Comparison of ENCODE assay signal across 9 cellular contexts in the genomic region with DNA sequence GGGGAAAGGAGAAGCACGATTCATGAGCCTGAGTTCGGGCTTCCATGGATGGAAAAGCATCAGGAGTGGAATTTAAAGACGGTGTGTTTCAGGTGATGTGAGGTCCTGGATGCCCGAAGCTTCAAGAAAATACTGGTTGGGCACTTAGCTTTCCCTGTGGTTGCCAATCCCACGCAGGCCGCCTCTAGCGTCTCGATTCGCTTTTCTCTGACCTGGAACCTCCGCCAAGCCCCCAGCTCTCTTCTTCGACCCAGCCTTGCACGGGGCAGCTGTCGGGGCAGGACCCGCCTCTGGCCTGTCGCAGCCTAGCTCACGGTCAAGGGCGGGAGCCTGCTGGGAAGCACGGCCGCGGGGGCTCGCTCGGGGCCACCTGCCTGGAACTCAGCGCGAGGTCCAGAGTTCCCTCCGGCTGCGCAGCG. TPM values are rescaled to one million over a fixed set of nuclear protein-coding genes. Genes with fewer than 3 reads are reported as not detected.
DNase-seq lines count a peak whose midpoint lies in the region; ATAC-seq and TF ChIP-seq lines count a peak whose summit lies in the region.
"Had no signal": no experiment of that assay in that cellular context is flagged by ENCODE, and none has a peak within 500 bp of the region (broad histone marks: within the 10 kb centered on the region; RNA-seq: fewer than 3 reads in every experiment).

No MANE protein-coding gene starts in this region.

- H3K4me3 ChIP-seq in DOHH2 (ENCODE audit: low read length), result no peak overlapping the region
- peak overlapping the region; percentile 40 to 58 for H3K4me3 ChIP-seq in foreskin fibroblast (ENCODE audit: low read depth in 1 of 2, low read length in 2 of 2)
- H3K4me3 ChIP-seq in prostate gland, result peak overlapping the region; percentile 42 to 44

- H3K4me1 ChIP-seq in DOHH2 (ENCODE audit: control insufficient read depth, low read length) (no peaks in the 10 kb centered on the region), prostate gland (replicated peaks) (no peaks in the 10 kb centered on the region)

- H3K27ac ChIP-seq in DOHH2 (ENCODE audit: low read depth, low read length) (no peak overlapping the region), prostate gland (peak overlapping the region in 1 of 2 donors; percentile 24)

- peak overlapping the region; percentile 94 for H3K4me3 Mint-ChIP-seq in T-helper 17 cell

- peaks cover 3% of the 10 kb centered on the region for H3K36me3 Mint-ChIP-seq in T-helper 17 cell (ENCODE audit: low read depth)

- intact Hi-C loops in prostate gland (cut with DNase I), result no loop called here

- no peaks in the 10 kb centered on the region for H3K36me3 ChIP-seq in DOHH2 (ENCODE audit: control insufficient read depth, low read length)
- H3K36me3 ChIP-seq in prostate gland, result no peaks in the 10 kb centered on the region

- H3K27me3 ChIP-seq in DOHH2 (ENCODE audit: control insufficient read depth, low read length), result peaks cover 37% of the 10 kb centered on the region
- no peaks in the 10 kb centered on the region for H3K27me3 ChIP-seq in prostate gland (replicated peaks; ENCODE audit: insufficient read depth)

- no peak for TF ChIP-seq POLR2A in prostate gland (IDR thresholded peaks at IDR 0.05)

- H3K4me1 Mint-ChIP-seq in T-helper 17 cell, result peaks cover 13% of the 10 kb centered on the region

- no peak overlapping the region for H3K27ac Mint-ChIP-seq in T-helper 17 cell

- no peak for TF ChIP-seq CTCF in DOHH2 (IDR thresholded peaks at IDR 0.05; ENCODE audit: low read depth, low read length, poor library complexity, severe bottlenecking)
- no peak for TF ChIP-seq CTCF in foreskin fibroblast (IDR thresholded peaks at IDR 0.05; ENCODE audit: low read depth, low read length)
- TF ChIP-seq CTCF in prostate gland (IDR thresholded peaks at IDR 0.05), result no peak

- peaks cover 25% of the 10 kb centered on the region for H3K27me3 Mint-ChIP-seq in T-helper 17 cell

- H3K9me3 ChIP-seq in DOHH2 (ENCODE audit: control insufficient read depth, insufficient read depth, low read length), result peaks cover 29% of the 10 kb centered on the region
- H3K9me3 ChIP-seq in T-helper 17 cell (ENCODE audit: control insufficient read depth, low read length, poor library complexity, severe bottlenecking), result no peaks in the 10 kb centered on the region
- H3K9me3 ChIP-seq in prostate gland, result no peaks in the 10 kb centered on the region

- DNase-seq in T-helper 17 cell, result no peak
- no peak for DNase-seq in foreskin fibroblast
- no peak for DNase-seq in prostate gland (ENCODE audit: low spot score)
- no peak for DNase-seq in dedifferentiated amniotic fluid mesenchymal stem cell (ENCODE audit: extremely low spot score)
- DNase-seq: NCI-H1436 had no signal

- H3F3A ChIP-seq in DOHH2 (ENCODE audit: control insufficient read depth, insufficient read depth), result no peaks in the 10 kb centered on the region

- H3K79me2 ChIP-seq in DOHH2 (ENCODE audit: control insufficient read depth, low read length), result no peaks in the 10 kb centered on the region

- no peaks in the 10 kb centered on the region for H3K9me2 ChIP-seq in DOHH2 (replicated peaks; ENCODE audit: control insufficient read depth, low read length)

- 11% methylated on average over 27 of the region's 27 CpGs for WGBS in prostate gland

- peak overlapping the region; percentile 27; the same call in 1 of the 2 replicates for H3K4me2 ChIP-seq in DOHH2 (ENCODE audit: low read length)

- no peak for ATAC-seq in T-helper 17 cell
- no peak for ATAC-seq in HG03108 (IDR thresholded peaks at IDR 0.05; ENCODE audit: unreplicated experiment)
- ATAC-seq in HG02798 (IDR thresholded peaks at IDR 0.05; ENCODE audit: poor library complexity, unreplicated experiment), result no peak
- no peak for ATAC-seq in HG02885 (IDR thresholded peaks at IDR 0.05; ENCODE audit: poor library complexity, unreplicated experiment)

- no peaks in the 10 kb centered on the region for H4K20me1 ChIP-seq in DOHH2 (ENCODE audit: control insufficient read depth, insufficient read depth, low read depth, low read length)

RNA-seq across cellular contexts. Expression of a gene that starts 0.3 kb away (rescaled TPM):
- total RNA-seq in T-helper 17 cell (1 to 10 TPM; 7.3 to 9.2 TPM), prostate gland (1 to 10 TPM; 5.5 to 8.9 TPM)
